In the genomic region with DNA sequence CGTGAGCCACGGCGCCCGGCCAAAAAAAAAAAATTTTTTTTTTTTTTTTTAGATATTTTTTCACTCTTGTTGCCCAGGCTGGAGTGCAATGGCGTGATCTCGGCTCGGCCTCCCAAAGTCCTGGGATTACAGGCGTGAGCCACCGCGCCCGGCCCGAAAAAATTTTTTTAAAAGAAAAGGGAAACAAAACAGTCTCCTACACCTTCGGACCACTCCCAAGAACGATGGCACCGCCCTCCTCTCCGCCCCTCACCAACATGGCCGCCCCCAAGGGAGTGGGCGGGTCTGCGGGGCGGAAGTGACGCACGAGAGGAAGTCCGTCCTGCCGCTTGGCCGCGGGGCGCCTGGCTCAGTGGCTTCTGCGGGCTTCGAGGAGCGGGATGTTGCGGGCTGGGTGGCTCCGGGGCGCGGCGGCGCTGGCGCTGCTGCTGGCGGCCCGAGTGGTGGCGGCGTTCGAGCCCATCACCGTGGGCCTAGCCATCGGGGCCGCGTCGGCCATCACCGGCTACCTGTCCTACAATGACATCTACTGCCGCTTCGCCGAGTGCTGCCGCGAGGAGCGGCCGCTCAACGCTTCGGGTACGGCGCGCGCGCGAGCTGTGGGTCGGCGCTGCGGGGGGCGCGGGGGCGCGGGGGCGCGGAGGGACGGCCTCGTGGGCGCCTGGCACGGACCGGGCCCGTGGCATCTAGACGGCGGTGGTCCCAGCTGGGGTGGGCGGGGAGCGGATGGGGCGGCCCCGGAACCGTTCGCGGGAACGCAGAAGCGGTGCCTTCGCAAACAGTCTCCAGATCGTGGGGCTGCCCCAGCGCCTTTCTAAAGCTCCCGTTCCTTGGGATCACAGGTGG, we compare ENCODE assay signal across 8 cellular contexts. TPM values are rescaled to one million over a fixed set of nuclear protein-coding genes. Genes with fewer than 3 reads are reported as not detected.
DNase-seq lines count a peak whose midpoint lies in the region; ATAC-seq and TF ChIP-seq lines count a peak whose summit lies in the region.

TSS of gene TOR1B (plus strand) at position 352 of the 846 bp plus-strand sequence. CDS start at position 381, 29 bp downstream.

- peaks cover 3% of the 10 kb centered on the region; the same call in 1 of the 2 replicates for H3K36me3 ChIP-seq in H7 (replicated peaks; ENCODE audit: control insufficient read depth, insufficient read depth, low read length)

- ATAC-seq in stimulated activated naive CD8-positive, alpha-beta T cell treated with anti-CD3 and anti-CD28 coated beads, Interleukin-15, Interleukin-2, amounts not matched to agents 100 U/mL and 50 U/mL, for 24 hours = peak; percentile 91

- peak within 1 kb of the TSS in 2 of 3 experiments; percentile 67 to 76 for H3K27ac Mint-ChIP-seq in nephron

- 0 out of 2 replicates have a peak, but pooled peaks cover 2% of the 10 kb centered on the region for H3K27me3 ChIP-seq in H7 (ENCODE audit: control insufficient read depth, insufficient read depth, low read length)

- TF ChIP-seq CTCF in fibroblast of the aortic adventitia (IDR thresholded peaks at IDR 0.05; ENCODE audit: insufficient read depth, low read length) = no peak
- no peak for TF ChIP-seq CTCF in nephron (IDR thresholded peaks at IDR 0.05; ENCODE audit: unreplicated experiment in 3 of 3)

- H3K27me3 Mint-ChIP-seq in nephron (ENCODE audit: low read depth) = peaks cover 7% of the 10 kb centered on the region

- H3K4me1 Mint-ChIP-seq in nephron = peaks cover 12% of the 10 kb centered on the region

- DNase-seq in EL = peak; percentile 94
- DNase-seq in H7 = peak; percentile 96
- DNase-seq in M059J (ENCODE audit: low read depth) = peak; percentile 92
- DNase-seq in SHP77 (lab: John Stamatoyannopoulos, UW) = peak; percentile 81 to 85
- peak; percentile 92 for DNase-seq in activated effector memory CD4-positive, alpha-beta T cell treated with Interleukin-2 at 50 U/mL for 16 hours
- DNase-seq in fibroblast of the aortic adventitia (ENCODE audit: low read depth) = peak; percentile 91
- peak; percentile 96 for DNase-seq in stimulated activated naive CD8-positive, alpha-beta T cell treated with anti-CD3 and anti-CD28 coated beads, Interleukin-15, Interleukin-2, amounts not matched to agents 100 U/mL and 50 U/mL, for 24 hours

- peak within 1 kb of the TSS; percentile 90 for H3K4me3 ChIP-seq in H7 (ENCODE audit: insufficient read depth, low read depth, low read length)
- H3K4me3 ChIP-seq in fibroblast of the aortic adventitia (ENCODE audit: low read depth, low read length) = peak within 1 kb of the TSS; percentile 84

- H3K9me3 Mint-ChIP-seq in nephron = no peaks in the 10 kb centered on the region

- peaks cover 19% of the 10 kb centered on the region for H3K36me3 Mint-ChIP-seq in nephron (ENCODE audit: low read depth)

- H3K4me3 Mint-ChIP-seq in nephron = peak within 1 kb of the TSS; percentile 87 to 92 (median 91)

RNA-seq across cellular contexts. Expression of gene TOR1B, which starts in this region (rescaled TPM):
- 17.9 and 18.2 TPM in 2 replicates for total RNA-seq in H7 (2014; rRNA removed; shearing (Covaris generic))
- 68.5 and 74.6 TPM in 2 replicates for total RNA-seq in M059J (2014; rRNA removed; shearing (Covaris generic))
- 24.9 and 36.2 TPM in 2 replicates for total RNA-seq in fibroblast of the aortic adventitia (ENCODE audit: low replicate concordance)

Comparison
In these comparisons a context has a peak if more than half of its experiments do, and no peak if none do; other contexts are left out.
1. Peak in every context shown above with its lines: DNase-seq, ATAC-seq and H3K4me3 ChIP-seq.